8 cellular contexts compared by ENCODE assay signal in the genomic region with DNA sequence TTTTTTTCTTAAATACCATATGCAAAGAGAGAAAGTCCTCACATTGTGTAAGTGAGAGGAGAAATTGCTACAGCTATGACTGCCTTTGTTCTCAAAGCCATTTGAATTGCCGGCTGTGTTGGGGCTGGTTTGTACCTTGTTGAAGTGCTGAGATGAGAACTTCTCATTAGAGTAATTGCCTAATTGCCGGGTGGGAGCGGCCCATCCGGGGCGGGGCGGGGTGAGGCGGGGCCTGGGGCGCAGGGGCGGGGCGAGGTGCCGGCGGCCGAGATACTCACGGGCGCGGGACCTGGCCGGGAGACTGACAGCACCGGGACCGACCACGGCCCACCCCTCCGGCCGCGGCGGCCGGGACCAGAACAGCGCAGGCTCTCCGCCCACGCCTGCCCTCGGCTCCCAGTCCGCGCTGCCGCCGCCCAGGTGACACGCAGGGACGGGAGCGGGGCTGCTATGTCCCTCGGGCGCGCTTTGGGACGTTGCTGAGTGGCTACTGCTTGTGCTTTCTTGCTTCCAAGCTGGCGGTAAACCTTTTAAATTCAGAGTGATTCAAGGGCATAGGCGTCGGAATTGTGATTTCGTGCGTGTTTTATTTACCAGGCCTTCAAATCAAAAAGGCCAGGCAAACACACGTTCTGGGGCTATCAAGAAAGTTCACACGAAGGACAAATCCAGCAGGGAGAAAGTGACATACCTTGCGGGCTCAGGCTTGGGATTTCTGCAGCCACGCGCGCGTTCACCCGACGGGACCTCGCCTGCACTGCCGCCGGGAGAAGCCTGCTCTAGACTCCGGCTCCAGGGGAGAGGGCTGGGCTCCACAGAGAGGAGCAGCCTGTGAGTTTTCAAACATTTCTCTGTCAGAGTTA.
DNase-seq lines count a peak whose midpoint lies in the region; ATAC-seq, FAIRE-seq and TF ChIP-seq lines count a peak whose summit lies in the region.

No MANE protein-coding gene starts in this region.

- DNase-seq in CD8-positive, alpha-beta T cell: peak in 6 of 7 experiments; percentile 16 to 66 (median 43)
- DNase-seq in Kasumi-1 (lab: John Stamatoyannopoulos, UW) (peak; percentile 21 to 24), K562 (ENCODE audit: extremely low read depth in 1 of 4, low spot score in 3 of 4) (peak; percentile 84 to 98 (median 96)), iPS-NIHi11 (ENCODE audit: low spot score) (peak; percentile 91), inferior parietal cortex (ENCODE audit: extremely low spot score) (no peak)
- peak; percentile 47 for DNase-seq in T-helper 2 cell treated with Interferon-gamma antibody and Interleukin-4, amounts not matched to agents 5 μg/mL and 100 μg/mL, for 36 hours (ENCODE audit: low spot score)
- DNase-seq in stimulated activated CD4-positive, alpha-beta T cell treated with anti-CD3 and anti-CD28 coated beads, Interleukin-15, amount 100 ng/mL, for 1 hour (ENCODE audit: low read depth in 1 of 2, low spot score in 1 of 2): peak; percentile 17 to 45

- FAIRE-seq in K562 (lab: Jason Lieb, UNC): no peak

- no peak for TF ChIP-seq CTCF in CD8-positive, alpha-beta T cell (IDR thresholded peaks at IDR 0.05)
- TF ChIP-seq CTCF in K562 (IDR thresholded peaks at IDR 0.05 in 2 of 3, conservative IDR thresholded peaks at IDR 0.05 in 1 of 3; ENCODE audit: insufficient read depth in 2 of 3, low read depth in 1 of 3, low read length in 3 of 3): no peak

- no peaks in the 10 kb centered on the region for H3K36me3 Mint-ChIP-seq in CD8-positive, alpha-beta T cell
- H3K36me3 Mint-ChIP-seq in T-helper 2 cell treated with Interferon-gamma antibody and Interleukin-4, amounts not matched to agents 5 μg/mL and 100 μg/mL, for 36 hours (ENCODE audit: low read depth): no peaks in the 10 kb centered on the region

- H3K4me1 ChIP-seq in CD8-positive, alpha-beta T cell (ENCODE audit: insufficient read depth, low read length): peaks cover 7% of the 10 kb centered on the region
- H3K4me1 ChIP-seq in K562 (replicated peaks in 1 of 2; ENCODE audit: control insufficient read depth in 2 of 2, insufficient read depth in 2 of 2, low read length in 2 of 2): peaks cover 2 to 13% of the 10 kb centered on the region in 2 experiments; a peak in 4 of 5 replicates

- TF ChIP-seq POLR2A in K562 (conservative IDR thresholded peaks at IDR 0.05): peak; percentile 70

- H3K27me3 ChIP-seq in CD8-positive, alpha-beta T cell (ENCODE audit: insufficient read depth, low read length): peaks cover 9% of the 10 kb centered on the region
- no peaks in the 10 kb centered on the region for H3K27me3 ChIP-seq in K562 (ENCODE audit: control insufficient read depth in 2 of 2, insufficient read depth in 2 of 2, low read length in 2 of 2)

- peaks cover 11% of the 10 kb centered on the region for H3K4me1 Mint-ChIP-seq in CD8-positive, alpha-beta T cell (ENCODE audit: low read depth)
- peaks cover 11% of the 10 kb centered on the region for H3K4me1 Mint-ChIP-seq in T-helper 2 cell treated with Interferon-gamma antibody and Interleukin-4, amounts not matched to agents 5 μg/mL and 100 μg/mL, for 36 hours (ENCODE audit: low read depth)

- no peak overlapping the region for H3K27ac Mint-ChIP-seq in CD8-positive, alpha-beta T cell
- H3K27ac Mint-ChIP-seq in T-helper 2 cell treated with Interferon-gamma antibody and Interleukin-4, amounts not matched to agents 5 μg/mL and 100 μg/mL, for 36 hours: no peak overlapping the region

- no peaks in the 10 kb centered on the region for H3K9me1 ChIP-seq in K562 (ENCODE audit: control insufficient read depth, insufficient read depth, low read length)

- H3K9me3 ChIP-seq in CD8-positive, alpha-beta T cell (ENCODE audit: low read length): no peaks in the 10 kb centered on the region
- no peaks in the 10 kb centered on the region for H3K9me3 ChIP-seq in K562 (replicated peaks; ENCODE audit: control insufficient read depth, insufficient read depth, low read depth, low read length)

- ATAC-seq in CD8-positive, alpha-beta T cell: peak; percentile 80
- ATAC-seq in GM21381 (IDR thresholded peaks at IDR 0.05; ENCODE audit: unreplicated experiment) (peak; percentile 69), K562 (peak; percentile 98)

- H3K4me3 Mint-ChIP-seq in CD8-positive, alpha-beta T cell: peak overlapping the region; percentile 73
- H3K4me3 Mint-ChIP-seq in T-helper 2 cell treated with Interferon-gamma antibody and Interleukin-4, amounts not matched to agents 5 μg/mL and 100 μg/mL, for 36 hours: peak overlapping the region; percentile 82

- no peaks in the 10 kb centered on the region for H3K9me3 Mint-ChIP-seq in CD8-positive, alpha-beta T cell
- no peaks in the 10 kb centered on the region for H3K9me3 Mint-ChIP-seq in T-helper 2 cell treated with Interferon-gamma antibody and Interleukin-4, amounts not matched to agents 5 μg/mL and 100 μg/mL, for 36 hours

- CTCF ChIA-PET in CD8-positive, alpha-beta T cell (lab: Charles Lee): interaction anchor here (1.4 to 1.5 kb wide), 2 partner anchors 79 to 131 kb away, joined by 3 read pairs; no protein-coding TSS in a partner anchor
- CTCF ChIA-PET in K562 (lab: Yijun Ruan, JAX; ENCODE audit: low intra/inter-chr PET ratio): interaction anchor here (0.6 kb wide), 1 partner anchor 272 kb away, joined by 3 read pairs; no protein-coding TSS in a partner anchor

- H4K20me1 ChIP-seq in K562 (replicated peaks; ENCODE audit: control insufficient read depth, insufficient read depth, low read length): no peaks in the 10 kb centered on the region

- peak overlapping the region; percentile 85 for H2AFZ ChIP-seq in K562 (ENCODE audit: low read depth, low read length)

- H3K9ac ChIP-seq in K562 (ENCODE audit: insufficient read depth in 1 of 2, low read depth in 2 of 2, low read length in 2 of 2): peak overlapping the region; percentile 46 to 93

- H3K27ac ChIP-seq in CD8-positive, alpha-beta T cell (ENCODE audit: low read depth, low read length): no peak overlapping the region
- peak overlapping the region; percentile 32 for H3K27ac ChIP-seq in K562 (ENCODE audit: extremely low read depth, low read depth, low read length)

- intact Hi-C loops in CD8-positive, alpha-beta T cell (cut with DNase I, micrococcal nuclease): no loop called here
- intact Hi-C loops in K562 (cut with micrococcal nuclease): no loop called here

- 2% methylated on average over 25 of the region's 58 CpGs for WGBS in K562 (ENCODE audit: insufficient coverage, low coverage, missing lambda C conversion rate)

- H3K27me3 Mint-ChIP-seq in CD8-positive, alpha-beta T cell (ENCODE audit: low read depth): peaks cover 31% of the 10 kb centered on the region
- H3K27me3 Mint-ChIP-seq in T-helper 2 cell treated with Interferon-gamma antibody and Interleukin-4, amounts not matched to agents 5 μg/mL and 100 μg/mL, for 36 hours (ENCODE audit: low read depth): peaks cover 44% of the 10 kb centered on the region

- no peaks in the 10 kb centered on the region for H3K36me3 ChIP-seq in CD8-positive, alpha-beta T cell (ENCODE audit: insufficient read depth, low read length)
- H3K36me3 ChIP-seq in K562 (ENCODE audit: control insufficient read depth, insufficient read depth, low read length): 0 out of 3 replicates have a peak, but pooled peaks cover 2% of the 10 kb centered on the region

- TSS peak; percentile 46 for BruUV-seq in K562 (replicated peaks; lab: Mats Ljungman, UMichigan)

- POLR2A ChIA-PET in CD8-positive, alpha-beta T cell (lab: Charles Lee): interaction anchor here (0.6 to 1.4 kb wide), 2 partner anchors 16 to 531 kb away, joined by 3 read pairs; no protein-coding TSS in a partner anchor
- POLR2A ChIA-PET in K562 (lab: Yijun Ruan, JAX): interaction anchor here (0.6 to 0.8 kb wide), 3 partner anchors 9 to 249 kb away, joined by 3 to 5 read pairs (median 3); no protein-coding TSS in a partner anchor

- H3K4me3 ChIP-seq in CD8-positive, alpha-beta T cell (ENCODE audit: low read depth, low read length): peak overlapping the region; percentile 44
- peak overlapping the region; percentile 46 for H3K4me3 ChIP-seq in K562

- in situ Hi-C loops in K562 (cut with MboI): no loop called here

- TF ChIP-seq EP300 in K562 (IDR thresholded peaks at IDR 0.05; ENCODE audit: low read length): no peak

- peaks cover 3% of the 10 kb centered on the region; the same call in 1 of the 3 replicates for H3K79me2 ChIP-seq in K562 (ENCODE audit: control insufficient read depth, insufficient read depth, low read length)

- TF ChIP-seq RAD21 in K562 (CRISPR knock-in tag; conservative IDR thresholded peaks at IDR 0.05 in 1 of 2, IDR thresholded peaks at IDR 0.05 in 1 of 2): no peak

- peak overlapping the region; percentile 82 for H3K4me2 ChIP-seq in K562 (ENCODE audit: insufficient read depth, low read length)

TF ChIP-seq in K562, 482 proteins besides CTCF, POLR2A, EP300 and RAD21 (continues in another document):
- TF ChIP-seq SUPT5H (IDR thresholded peaks at IDR 0.05) (peak; percentile 50; the same call in 1 of the 2 replicates), PATZ1 (CRISPR knock-in tag; IDR thresholded peaks at IDR 0.05; ENCODE audit: borderline replicate concordance) (no peak), FOXA1 (IDR thresholded peaks at IDR 0.05; ENCODE audit: borderline replicate concordance) (no peak), NFE2L1 (tag; IDR thresholded peaks at IDR 0.05; ENCODE audit: borderline replicate concordance, low read depth) (no peak), XRCC5 (IDR thresholded peaks at IDR 0.05; ENCODE audit: low read depth, low read length) (0 out of 2 replicates have a peak, but pooled peaks have one; percentile 43)
